Comparison of ENCODE assay signal across 8 cellular contexts in the genomic region with DNA sequence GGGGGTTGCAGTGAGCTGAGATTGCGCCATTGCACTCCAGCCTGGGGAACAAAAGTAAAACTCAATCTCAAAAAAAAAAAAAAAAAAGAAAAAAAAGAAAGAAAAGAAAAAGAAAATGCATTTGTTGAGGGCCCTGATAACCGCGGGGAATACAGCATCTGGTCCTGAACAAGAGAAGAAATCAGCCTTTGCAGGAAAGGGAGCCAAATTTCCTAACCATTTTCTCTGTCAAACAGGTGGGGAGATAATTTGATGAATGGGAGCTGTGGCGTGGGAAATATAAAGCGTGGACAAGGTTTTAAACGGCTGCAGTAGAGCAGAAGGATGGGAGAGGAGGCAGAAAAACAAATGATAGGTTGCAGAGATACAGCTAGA.
DNase-seq lines count a peak whose midpoint lies in the region; ATAC-seq and TF ChIP-seq lines count a peak whose summit lies in the region.

No MANE protein-coding gene starts in this region.

- peaks cover 13% of the 10 kb centered on the region; the same call in 1 of the 2 replicates for H3K36me3 ChIP-seq in HUES6 (ENCODE audit: control insufficient read depth, insufficient read depth, low read length)
- H3K36me3 ChIP-seq in mucosa of stomach (ENCODE audit: control insufficient read depth, insufficient read depth, low read length): no peaks in the 10 kb centered on the region

- peak overlapping the region; percentile 74 for H3K9ac ChIP-seq in HUES6 (ENCODE audit: low read length)
- peak overlapping the region; percentile 49 for H3K9ac ChIP-seq in mucosa of stomach (ENCODE audit: low read length)

- H3K4me1 ChIP-seq in HUES6 (ENCODE audit: control insufficient read depth, insufficient read depth, low read length) (no peaks in the 10 kb centered on the region; the same call in 1 of the 2 replicates), mucosa of stomach (ENCODE audit: control insufficient read depth, insufficient read depth, low read length) (no peaks in the 10 kb centered on the region)

- no peaks in the 10 kb centered on the region; the same call in 1 of the 2 replicates for H3K27me3 ChIP-seq in HUES6 (ENCODE audit: control insufficient read depth, insufficient read depth, low read length)
- H3K27me3 ChIP-seq in mucosa of stomach (ENCODE audit: control insufficient read depth, insufficient read depth, low read length): no peaks in the 10 kb centered on the region

- H3K9me3 ChIP-seq in HUES6 (ENCODE audit: control insufficient read depth, insufficient read depth, low read depth, low read length): no peaks in the 10 kb centered on the region
- no peaks in the 10 kb centered on the region for H3K9me3 ChIP-seq in mucosa of stomach (ENCODE audit: control insufficient read depth, low read length)

- no peak for TF ChIP-seq CTCF in 22Rv1 (IDR thresholded peaks at IDR 0.05)
- TF ChIP-seq CTCF in cardiac fibroblast (IDR thresholded peaks at IDR 0.05; ENCODE audit: low read depth, low read length): no peak

- H3K27ac ChIP-seq in 22Rv1 (peak overlapping the region; percentile 71), HUES6 (ENCODE audit: low read depth, low read length) (no peak overlapping the region; the same call in 1 of the 2 replicates)

- DNase-seq in cardiac fibroblast (ENCODE audit: low read depth in 2 of 2): no peak
- no peak for DNase-seq in RPMI8226
- no peak for DNase-seq in DMS114 treated with DMSO at 0.1 percent for 48 hours (lab: John Stamatoyannopoulos, UW; ENCODE audit: unreplicated experiment)
- no peak for DNase-seq in stimulated activated CD8-positive, alpha-beta memory T cell treated with anti-CD3 and anti-CD28 coated beads, Interleukin-4, amount 100 ng/mL, for 48 hours

- ATAC-seq in GM19467 (IDR thresholded peaks at IDR 0.05; ENCODE audit: unreplicated experiment): no peak

- H3K4me3 ChIP-seq in HUES6 (ENCODE audit: low read depth, low read length) (peak overlapping the region; percentile 55), cardiac fibroblast (replicated peaks in 1 of 2; ENCODE audit: low read depth in 2 of 2, low read length in 2 of 2) (peak overlapping the region; percentile 61 to 76), mucosa of stomach (ENCODE audit: low read length) (peak overlapping the region; percentile 53)
